ENCODE assay signal across 24 cellular contexts in genomic region chr2:147468963-147469362, GRCh38.
"Had no signal": no experiment of that assay in that cellular context is flagged by ENCODE, and none has a peak within 500 bp of the region (broad histone marks: within the 10 kb centered on the region; RNA-seq: fewer than 3 reads in every experiment).

No MANE protein-coding gene starts in this region.

- H3K36me3 ChIP-seq: breast epithelium, stomach, thyroid gland, upper lobe of right lung had no signal

- H3K4me3 ChIP-seq: breast epithelium, stomach, thyroid gland, upper lobe of right lung had no signal

- H3K27me3 ChIP-seq: breast epithelium, stomach, thyroid gland, upper lobe of right lung had no signal

- H3K9me3 ChIP-seq: breast epithelium, stomach, thyroid gland, upper lobe of right lung had no signal

- H3K27ac ChIP-seq: breast epithelium, stomach, thyroid gland, upper lobe of right lung had no signal

- DNase-seq: activated CD4-positive, alpha-beta T cell treated with anti-CD3 and anti-CD28 coated beads for 36 hours; activated CD4-positive, CD25-positive, alpha-beta regulatory T cell; activated CD8-positive, alpha-beta memory T cell treated with anti-CD3 and anti-CD28 coated beads, Interleukin-2, amount 10 ng/mL, durations not matched to agents 7 days and 5 days; activated CD8-positive, alpha-beta T cell treated with anti-CD3 and anti-CD28 coated beads, Interleukin-2, amount 10 ng/mL, durations not matched to agents 7 days and 5 days; activated naive CD4-positive, alpha-beta T cell; activated T-cell treated with anti-CD3 and anti-CD28 coated beads for 4 hours; activated T-cell treated with anti-CD3 and anti-CD28 coated beads, Interleukin-2, amount 50 U/mL, for 72 hours; dermis blood vessel endothelial cell; effector CD8-positive, alpha-beta T cell; left cardiac atrium; left ventricle myocardium superior; midbrain; naive thymus-derived CD4-positive, alpha-beta T cell; right cardiac atrium; stimulated activated CD4-positive, alpha-beta T cell treated with anti-CD3 and anti-CD28 coated beads, Interleukin-15, amount 100 ng/mL, for 24 hours; stimulated activated CD4-positive, alpha-beta T cell treated with anti-CD3 and anti-CD28 coated beads, Interleukin-2, amount 100 ng/mL, for 24 hours; stimulated activated naive B cell treated with anti-CD40 and anti-IgM and Interleukin-4, amounts not matched to agents 10 μg/mL and 1 μg/mL and 100 μg/mL, for 72 hours; stomach; thyroid gland; upper lobe of right lung had no signal

- FAIRE-seq: colon, frontal cortex, keratinocyte had no signal

- H3K4me1 ChIP-seq: breast epithelium, stomach, thyroid gland, upper lobe of right lung had no signal
